ENCODE assay signal across 10 cellular contexts in the genomic region with DNA sequence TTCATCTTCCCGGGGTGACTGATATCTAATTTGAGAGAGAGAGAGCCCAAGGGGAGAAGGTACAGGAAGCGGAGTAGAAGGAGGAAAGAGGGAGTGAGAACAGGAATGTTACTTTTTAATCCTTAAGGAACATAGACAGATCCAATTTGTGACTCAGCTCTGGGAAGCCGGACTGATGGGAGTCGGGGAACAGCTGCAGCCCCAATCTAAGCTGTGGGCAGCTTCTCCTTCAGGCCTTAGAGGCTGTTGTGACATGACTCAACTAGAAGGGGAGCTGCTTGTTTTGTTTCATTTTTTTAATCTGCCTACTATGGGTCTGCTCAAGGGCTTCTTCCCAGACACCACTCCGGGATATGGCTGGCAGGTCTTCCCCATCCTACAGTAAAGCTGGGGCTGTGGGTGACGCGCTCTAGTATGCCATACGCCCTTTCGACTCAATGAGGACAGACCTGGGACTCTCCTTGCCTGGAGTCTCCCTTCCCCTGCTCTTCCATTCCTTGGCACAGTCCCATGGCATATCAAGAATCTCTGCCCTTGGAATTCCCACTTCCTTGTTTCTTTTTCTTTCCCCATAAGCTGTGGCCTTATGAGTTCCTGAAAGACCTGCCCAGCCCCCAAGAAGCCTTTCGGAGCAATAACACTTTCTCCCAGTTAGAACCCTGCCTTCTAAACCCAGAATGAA.
A peak's percentile ranks its signal among the peaks of the same experiment; 100 is the strongest.
DNase-seq lines count a peak whose midpoint lies in the region; ATAC-seq and TF ChIP-seq lines count a peak whose summit lies in the region.
"Had no signal": no experiment of that assay in that cellular context is flagged by ENCODE, and none has a peak within 500 bp of the region (broad histone marks: within the 10 kb centered on the region; RNA-seq: fewer than 3 reads in every experiment).

No MANE protein-coding gene starts in this region.

- peaks cover 0 to 1% (median 0%) of the 10 kb centered on the region in 8 donors for H3K9me3 Mint-ChIP-seq in CD4-positive, alpha-beta memory T cell

- H3K36me3 ChIP-seq in SK-N-SH (replicated peaks in 1 of 2; ENCODE audit: control insufficient read depth in 1 of 2, insufficient read depth in 2 of 2, low read length in 1 of 2) = peaks cover 5 to 8% of the 10 kb centered on the region in 2 experiments
- H3K36me3 ChIP-seq in CD4-positive, alpha-beta memory T cell (ENCODE audit: insufficient read depth, low read length) = no peaks in the 10 kb centered on the region

- ATAC-seq in HG02870 (IDR thresholded peaks at IDR 0.05; ENCODE audit: unreplicated experiment) (no peak), GM21447 (IDR thresholded peaks at IDR 0.05; ENCODE audit: unreplicated experiment) (no peak)

- peaks cover 83% of the 10 kb centered on the region for H3K79me2 ChIP-seq in SK-N-SH (ENCODE audit: insufficient read depth)

- H3K36me3 Mint-ChIP-seq in CD4-positive, alpha-beta memory T cell = no peaks in the 10 kb centered on the region

- POLR2A ChIA-PET in AG04449 (lab: Yijun Ruan, JAX) = interaction anchor here (0.5 to 4.4 kb wide), 7 partner anchors 26 to 141 kb away, joined by 3 to 35 read pairs (median 4); no protein-coding TSS in a partner anchor
- POLR2A ChIA-PET in SK-N-SH (lab: Yijun Ruan, JAX) = no interaction called here
- POLR2A ChIA-PET in CD4-positive, alpha-beta memory T cell (lab: Charles Lee; ENCODE audit: partially characterized antibody) = no interaction called here

- WGBS in SK-N-SH (ENCODE audit: low lambda C conversion rate) = 64% methylated on average over 10 of the region's 10 CpGs

- no peak overlapping the region for H3K4me3 Mint-ChIP-seq in CD4-positive, alpha-beta memory T cell
- H3K4me3 Mint-ChIP-seq: B cell had no signal

- H3K4me3 ChIP-seq in AG04449 (ENCODE audit: low read depth, low read length) (peak overlapping the region; percentile 81), SK-N-SH (ENCODE audit: low read depth in 2 of 2, low read length in 1 of 2) (no peak overlapping the region), fibroblast of pulmonary artery (replicated peaks; ENCODE audit: low read depth, low read length) (peak overlapping the region; percentile 73)
- H3K4me3 ChIP-seq in CD4-positive, alpha-beta memory T cell (ENCODE audit: low read length in 2 of 2) = no peak overlapping the region

- no peak overlapping the region for H2AFZ ChIP-seq in SK-N-SH (ENCODE audit: low read depth)

- CTCF ChIA-PET in AG04449 (lab: Yijun Ruan, JAX) = interaction anchor here (0.8 to 7.4 kb wide), 5 partner anchors 13 to 153 kb away, joined by 3 to 50 read pairs (median 3); no protein-coding TSS in a partner anchor
- CTCF ChIA-PET in SK-N-SH (lab: Yijun Ruan, JAX) = no interaction called here
- CTCF ChIA-PET in CD4-positive, alpha-beta memory T cell (lab: Charles Lee; ENCODE audit: partially characterized antibody) = no interaction called here

- TF ChIP-seq CTCF in AG04449 (IDR thresholded peaks at IDR 0.05; ENCODE audit: insufficient read depth, low read length, missing control alignments) = no peak
- no peak for TF ChIP-seq CTCF in SK-N-SH (IDR thresholded peaks at IDR 0.05)
- no peak for TF ChIP-seq CTCF in fibroblast of pulmonary artery (IDR thresholded peaks at IDR 0.05; ENCODE audit: low read length, missing control alignments)

- H3K27ac ChIP-seq in SK-N-SH (ENCODE audit: low read depth in 2 of 2, low read length in 1 of 2) = peak overlapping the region; percentile 56 to 81; a peak in 3 of 4 replicates
- H3K27ac ChIP-seq in CD4-positive, alpha-beta memory T cell (ENCODE audit: low read depth, low read length) = no peak overlapping the region

- H3K4me1 Mint-ChIP-seq in CD4-positive, alpha-beta memory T cell = peaks cover 3 to 10% (median 6%) of the 10 kb centered on the region in 4 donors

- peaks cover 12 to 15% of the 10 kb centered on the region in 2 donors for H3K27me3 Mint-ChIP-seq in CD4-positive, alpha-beta memory T cell

- H3K9ac ChIP-seq in SK-N-SH = peak overlapping the region; percentile 5; the same call in 1 of the 2 replicates

- peaks cover 35 to 37% of the 10 kb centered on the region in 2 experiments for H3K4me1 ChIP-seq in SK-N-SH (ENCODE audit: control insufficient read depth in 1 of 2, insufficient read depth in 2 of 2, low read depth in 1 of 2, low read length in 1 of 2)
- H3K4me1 ChIP-seq in CD4-positive, alpha-beta memory T cell (ENCODE audit: insufficient read depth, low read length) = no peaks in the 10 kb centered on the region

- H3K27ac Mint-ChIP-seq in CD4-positive, alpha-beta memory T cell = no peak overlapping the region
- H3K27ac Mint-ChIP-seq: B cell had no signal

- H4K20me1 ChIP-seq in SK-N-SH (ENCODE audit: insufficient read depth) = 0 out of 2 replicates have a peak, but pooled peaks cover 5% of the 10 kb centered on the region

- peaks cover 16% of the 10 kb centered on the region for H3F3A ChIP-seq in SK-N-SH (replicated peaks; ENCODE audit: insufficient read depth)

- no peak for TF ChIP-seq EP300 in SK-N-SH (IDR thresholded peaks at IDR 0.05; ENCODE audit: borderline replicate concordance in 1 of 2, low read depth in 1 of 2, low read length in 1 of 2)

- peak overlapping the region; percentile 85 for H3K4me2 ChIP-seq in SK-N-SH

- DNase-seq in AG04449 (ENCODE audit: low read depth, low spot score) (no peak), SK-N-SH (no peak), fibroblast of pulmonary artery (ENCODE audit: low read depth) (peak; percentile 83), occipital lobe (lab: John Stamatoyannopoulos, UW) (peak; percentile 30), NAMALWA (ENCODE audit: low spot score) (no peak)
- no peak for DNase-seq in CD4-positive, alpha-beta memory T cell
- DNase-seq: effector memory CD4-positive, alpha-beta T cell had no signal

- H3K9me2 ChIP-seq in SK-N-SH = no peaks in the 10 kb centered on the region

- H3K27me3 ChIP-seq in SK-N-SH (ENCODE audit: insufficient read depth) = no peaks in the 10 kb centered on the region
- H3K27me3 ChIP-seq in CD4-positive, alpha-beta memory T cell (ENCODE audit: insufficient read depth, low read length) = no peaks in the 10 kb centered on the region

- H3K9me3 ChIP-seq in SK-N-SH = no peaks in the 10 kb centered on the region
- no peaks in the 10 kb centered on the region for H3K9me3 ChIP-seq in CD4-positive, alpha-beta memory T cell (ENCODE audit: control insufficient read depth in 1 of 2, low read length in 2 of 2)

- intact Hi-C loops in CD4-positive, alpha-beta memory T cell (cut with micrococcal nuclease) = no loop called here

- no peak for TF ChIP-seq RAD21 in SK-N-SH (IDR thresholded peaks at IDR 0.05; ENCODE audit: low read length)

TF ChIP-seq in SK-N-SH, 30 proteins besides CTCF, POLR2A, EP300 and RAD21:
- TF ChIP-seq, protein P1, sequence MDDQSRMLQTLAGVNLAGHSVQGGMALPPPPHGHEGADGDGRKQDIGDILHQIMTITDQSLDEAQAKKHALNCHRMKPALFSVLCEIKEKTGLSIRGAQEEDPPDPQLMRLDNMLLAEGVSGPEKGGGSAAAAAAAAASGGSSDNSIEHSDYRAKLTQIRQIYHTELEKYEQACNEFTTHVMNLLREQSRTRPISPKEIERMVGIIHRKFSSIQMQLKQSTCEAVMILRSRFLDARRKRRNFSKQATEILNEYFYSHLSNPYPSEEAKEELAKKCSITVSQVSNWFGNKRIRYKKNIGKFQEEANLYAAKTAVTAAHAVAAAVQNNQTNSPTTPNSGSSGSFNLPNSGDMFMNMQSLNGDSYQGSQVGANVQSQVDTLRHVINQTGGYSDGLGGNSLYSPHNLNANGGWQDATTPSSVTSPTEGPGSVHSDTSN (IDR thresholded peaks at IDR 0.05) = 0 out of 2 replicates have a peak, but pooled peaks have one; percentile 29
- TF ChIP-seq TCF12 (IDR thresholded peaks at IDR 0.05) (peak; percentile 26; the same call in 1 of the 2 replicates), FOSL2 (IDR thresholded peaks at IDR 0.05; ENCODE audit: borderline replicate concordance, low read depth) (peak; percentile 20; the same call in 1 of the 2 replicates), JUND (IDR thresholded peaks at IDR 0.05) (peak; percentile 14; the same call in 1 of the 2 replicates), USF1 (IDR thresholded peaks at IDR 0.05; ENCODE audit: borderline replicate concordance, low read depth) (no peak)

Comparison
In these comparisons a context has a peak if more than half of its experiments do, and no peak if none do; other contexts are left out.
1. DNase-seq: peak in fibroblast of pulmonary artery (single experiment) and occipital lobe (single experiment); none in AG04449 (single experiment), SK-N-SH (single experiment), NAMALWA (single experiment) and CD4-positive, alpha-beta memory T cell (0 of 5).
2. H3K4me3 ChIP-seq: peak in AG04449 (single experiment) and fibroblast of pulmonary artery (single experiment); none in SK-N-SH (0 of 2) and CD4-positive, alpha-beta memory T cell (0 of 2).